8 cellular contexts compared by ENCODE assay signal in genomic region chr19:57389194-57389729, GRCh38. TPM values are rescaled to one million over a fixed set of nuclear protein-coding genes. Genes with fewer than 3 reads are reported as not detected.
DNase-seq lines count a peak whose midpoint lies in the region; ATAC-seq, FAIRE-seq and TF ChIP-seq lines count a peak whose summit lies in the region.

No MANE protein-coding gene starts in this region.

- POLR2A ChIA-PET in activated CD4-positive, alpha-beta T cell treated with anti-CD3 and anti-CD28 coated beads, Interleukin-2, amount 10 ng/mL, durations not matched to agents 7 days and 5 days (lab: Charles Lee): interaction anchor here (0.5 kb wide), 1 partner anchor 198 kb away, joined by 4 read pairs; the partner anchor contains the start of gene ZNF264

- H3K9ac ChIP-seq in kidney (ENCODE audit: low read length in 2 of 2): peak overlapping the region; percentile 64 to 91

- FAIRE-seq in kidney (lab: Jason Lieb, UNC): no peak

- peaks cover 33% of the 10 kb centered on the region for H3K9me3 Mint-ChIP-seq in activated CD4-positive, alpha-beta T cell treated with anti-CD3 and anti-CD28 coated beads, Interleukin-2, amount 10 ng/mL, durations not matched to agents 7 days and 5 days
- peaks cover 10 to 32% of the 10 kb centered on the region in 2 donors for H3K9me3 Mint-ChIP-seq in activated naive CD4-positive, alpha-beta T cell treated with anti-CD3 and anti-CD28 coated beads, Interleukin-2, amount 50 U/mL, for 72 hours

- intact Hi-C loops in kidney (cut with DNase I): no loop called here

- H3K36me3 ChIP-seq in kidney (ENCODE audit: control insufficient read depth in 1 of 2, insufficient read depth in 2 of 2, low read length in 2 of 2) (peaks cover 5% of the 10 kb centered on the region in 2 donors), thoracic aorta (peaks cover 11% of the 10 kb centered on the region)

- H3K4me1 ChIP-seq in kidney (ENCODE audit: control insufficient read depth in 1 of 2, insufficient read depth in 1 of 2, low read depth in 1 of 2, low read length in 2 of 2): peaks cover 0 to 10% of the 10 kb centered on the region in 2 donors
- H3K4me1 ChIP-seq in thoracic aorta (ENCODE audit: control insufficient read depth in 1 of 2, low read depth in 2 of 2): peaks cover 12 to 16% of the 10 kb centered on the region in 2 donors

- no peak for DNase-seq in activated CD4-positive, alpha-beta T cell treated with anti-CD3 and anti-CD28 coated beads, Interleukin-2, amount 10 ng/mL, durations not matched to agents 7 days and 5 days
- no peak for DNase-seq in activated CD4-positive, alpha-beta T cell treated with anti-CD3 and anti-CD28 coated beads for 1 hour
- no peak for DNase-seq in activated naive CD4-positive, alpha-beta T cell treated with anti-CD3 and anti-CD28 coated beads, Interleukin-2, amount 50 U/mL, for 72 hours (ENCODE audit: low spot score in 2 of 2)
- DNase-seq in kidney: no peak
- no peak for DNase-seq in thoracic aorta (ENCODE audit: low spot score)
- no peak for DNase-seq in HuH-7 (ENCODE audit: low spot score)
- DNase-seq in SW 1271 (lab: John Stamatoyannopoulos, UW): no peak

- peak overlapping the region; percentile 91 for H3K4me3 Mint-ChIP-seq in activated CD4-positive, alpha-beta T cell treated with anti-CD3 and anti-CD28 coated beads, Interleukin-2, amount 10 ng/mL, durations not matched to agents 7 days and 5 days

- peak overlapping the region; percentile 89 to 97 for H3K4me3 ChIP-seq in kidney (ENCODE audit: low read length in 2 of 2)
- peak overlapping the region; percentile 83 for H3K4me3 ChIP-seq in thoracic aorta

- H3K27me3 Mint-ChIP-seq in activated CD4-positive, alpha-beta T cell treated with anti-CD3 and anti-CD28 coated beads, Interleukin-2, amount 10 ng/mL, durations not matched to agents 7 days and 5 days: no peaks in the 10 kb centered on the region

- CTCF ChIA-PET in activated CD4-positive, alpha-beta T cell treated with anti-CD3 and anti-CD28 coated beads, Interleukin-2, amount 10 ng/mL, durations not matched to agents 7 days and 5 days (lab: Charles Lee): interaction anchor here (0.6 to 1.9 kb wide), 4 partner anchors 18 to 34 kb away, joined by 3 to 5 read pairs (median 4); partner anchors contain the start of genes TRAPPC2B and ZNF547

- no peaks in the 10 kb centered on the region for H3K27me3 ChIP-seq in thoracic aorta (replicated peaks; ENCODE audit: insufficient read depth)

- H3K4me1 Mint-ChIP-seq in activated CD4-positive, alpha-beta T cell treated with anti-CD3 and anti-CD28 coated beads, Interleukin-2, amount 10 ng/mL, durations not matched to agents 7 days and 5 days: peaks cover 36% of the 10 kb centered on the region

- H3K9me3 ChIP-seq in kidney (ENCODE audit: control insufficient read depth in 1 of 2, low read length in 2 of 2) (no peaks in the 10 kb centered on the region), thoracic aorta (peaks cover 11% of the 10 kb centered on the region)

- H3K27ac ChIP-seq in kidney (ENCODE audit: low read depth in 2 of 2, low read length in 2 of 2) (peak overlapping the region; percentile 69 to 95), thoracic aorta (peak overlapping the region; percentile 90 to 96)

- peak overlapping the region; percentile 93 for H3K27ac Mint-ChIP-seq in activated CD4-positive, alpha-beta T cell treated with anti-CD3 and anti-CD28 coated beads, Interleukin-2, amount 10 ng/mL, durations not matched to agents 7 days and 5 days
- peak overlapping the region; percentile 95 to 96 for H3K27ac Mint-ChIP-seq in activated naive CD4-positive, alpha-beta T cell treated with anti-CD3 and anti-CD28 coated beads, Interleukin-2, amount 50 U/mL, for 72 hours

- TF ChIP-seq CTCF in kidney (IDR thresholded peaks at IDR 0.05; ENCODE audit: borderline replicate concordance, extremely low read depth, insufficient read depth) (no peak), thoracic aorta (IDR thresholded peaks at IDR 0.05) (no peak)

- no peak for ATAC-seq in activated naive CD4-positive, alpha-beta T cell treated with anti-CD3 and anti-CD28 coated beads, Interleukin-2, amount 50 U/mL, for 72 hours
- ATAC-seq in thoracic aorta (ENCODE audit: insufficient number of reproducible peaks, low FRiP score, low read depth): no peak
- ATAC-seq in HG03432 (IDR thresholded peaks at IDR 0.05; ENCODE audit: unreplicated experiment): no peak

- peaks cover 53% of the 10 kb centered on the region for H3K36me3 Mint-ChIP-seq in activated CD4-positive, alpha-beta T cell treated with anti-CD3 and anti-CD28 coated beads, Interleukin-2, amount 10 ng/mL, durations not matched to agents 7 days and 5 days (ENCODE audit: low read depth)
- peaks cover 38 to 73% of the 10 kb centered on the region in 2 donors for H3K36me3 Mint-ChIP-seq in activated naive CD4-positive, alpha-beta T cell treated with anti-CD3 and anti-CD28 coated beads, Interleukin-2, amount 50 U/mL, for 72 hours

RNA-seq across cellular contexts. Expression of gene ZNF548, which starts 0.4 kb away (rescaled TPM):
- total RNA-seq in activated CD4-positive, alpha-beta T cell treated with anti-CD3 and anti-CD28 coated beads, Interleukin-2, amount 10 ng/mL, durations not matched to agents 7 days and 5 days: 10 to 100 TPM; 29.1 to 31.8 TPM
- 10 to 100 TPM; 22.8 to 31.5 TPM for total RNA-seq in activated naive CD4-positive, alpha-beta T cell treated with anti-CD3 and anti-CD28 coated beads, Interleukin-2, amount 50 U/mL, for 72 hours
- 26.1 TPM for total RNA-seq in kidney
- 4.7 TPM for polyA plus RNA-seq in kidney (ENCODE audit: insufficient read depth, low read depth, low replicate concordance)
- 10 to 100 TPM; 48.2 to 49.1 TPM for total RNA-seq in thoracic aorta

RNA-seq across cellular contexts. Expression of gene ZNF17, which starts 21.7 kb away (rescaled TPM):
- 10 to 100 TPM; 14.3 to 15.7 TPM for total RNA-seq in activated CD4-positive, alpha-beta T cell treated with anti-CD3 and anti-CD28 coated beads, Interleukin-2, amount 10 ng/mL, durations not matched to agents 7 days and 5 days
- 1 to 10 TPM; 8.0 to 9.1 TPM for total RNA-seq in activated naive CD4-positive, alpha-beta T cell treated with anti-CD3 and anti-CD28 coated beads, Interleukin-2, amount 50 U/mL, for 72 hours
- total RNA-seq in kidney (17.7 TPM), thoracic aorta (10 to 100 TPM; 11.2 to 17.5 TPM)
- 3.6 TPM for polyA plus RNA-seq in kidney (ENCODE audit: insufficient read depth, low read depth, low replicate concordance)

RNA-seq across cellular contexts. Expression of gene TRAPPC2B, which starts 25.9 kb away (rescaled TPM):
- total RNA-seq in activated CD4-positive, alpha-beta T cell treated with anti-CD3 and anti-CD28 coated beads, Interleukin-2, amount 10 ng/mL, durations not matched to agents 7 days and 5 days: 10 to 100 TPM in 1 of 2 experiments, 1 to 10 TPM in 1; 9.0 to 10.3 TPM
- 1 to 10 TPM; 3.8 to 5.9 TPM for total RNA-seq in activated naive CD4-positive, alpha-beta T cell treated with anti-CD3 and anti-CD28 coated beads, Interleukin-2, amount 50 U/mL, for 72 hours
- total RNA-seq in kidney (9.4 TPM), thoracic aorta (1 to 10 TPM; 2.0 to 9.5 TPM)
- 22.0 TPM for polyA plus RNA-seq in kidney (ENCODE audit: insufficient read depth, low read depth, low replicate concordance)

RNA-seq across cellular contexts. Expression of gene ZNF547, which starts 25.9 kb away (rescaled TPM):
- 1 to 10 TPM; 4.6 TPM for total RNA-seq in activated CD4-positive, alpha-beta T cell treated with anti-CD3 and anti-CD28 coated beads, Interleukin-2, amount 10 ng/mL, durations not matched to agents 7 days and 5 days
- total RNA-seq in activated naive CD4-positive, alpha-beta T cell treated with anti-CD3 and anti-CD28 coated beads, Interleukin-2, amount 50 U/mL, for 72 hours: 1 to 10 TPM in 1 of 2 donors, under 1 TPM in 1; 0.61 to 2.7 TPM
- total RNA-seq in kidney (4.1 TPM), thoracic aorta (1 to 10 TPM in 1 of 2 donors, under 1 TPM in 1; 0.68 to 3.4 TPM)
- polyA plus RNA-seq in kidney (ENCODE audit: insufficient read depth, low read depth, low replicate concordance): 1.3 TPM

RNA-seq across cellular contexts. Expression of gene ZNF304, which starts 38.2 kb away (rescaled TPM):
- total RNA-seq in activated CD4-positive, alpha-beta T cell treated with anti-CD3 and anti-CD28 coated beads, Interleukin-2, amount 10 ng/mL, durations not matched to agents 7 days and 5 days: 1 to 10 TPM; 9.0 TPM
- 1 to 10 TPM; 3.5 to 6.5 TPM for total RNA-seq in activated naive CD4-positive, alpha-beta T cell treated with anti-CD3 and anti-CD28 coated beads, Interleukin-2, amount 50 U/mL, for 72 hours
- total RNA-seq in kidney (13.8 TPM), thoracic aorta (1 to 10 TPM; 6.2 to 7.5 TPM)
- polyA plus RNA-seq in kidney (ENCODE audit: insufficient read depth, low read depth, low replicate concordance): 3.3 TPM
